Comparison of ENCODE assay signal across 11 cellular contexts in the genomic region with DNA sequence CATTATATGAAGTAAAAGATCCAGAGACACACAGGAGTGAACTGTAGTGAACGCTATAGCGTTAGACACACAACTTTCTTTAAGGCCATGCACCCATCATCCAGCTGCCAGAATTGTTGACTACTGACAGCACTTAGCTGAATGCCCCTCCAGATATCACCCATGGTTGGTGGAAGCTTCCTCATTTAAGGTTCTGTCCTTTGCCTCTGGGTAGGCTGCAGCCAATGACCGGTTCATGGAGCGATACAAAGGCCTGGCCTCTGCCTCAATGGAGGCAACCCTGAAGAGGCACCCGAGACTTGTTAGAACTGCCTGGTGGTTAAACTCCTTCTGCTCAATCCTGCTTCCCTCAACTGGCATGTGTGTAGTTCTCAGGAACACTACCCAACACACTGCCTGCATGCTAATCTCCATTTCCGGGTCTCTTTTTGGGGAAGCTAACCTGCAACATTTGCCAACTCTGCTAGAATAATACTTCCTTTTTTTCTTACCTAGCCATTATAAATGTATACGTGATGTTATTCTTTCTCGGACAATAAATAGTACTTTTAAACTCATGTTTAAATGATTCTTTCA. TPM values are rescaled to one million over a fixed set of nuclear protein-coding genes. Genes with fewer than 3 reads are reported as not detected.
DNase-seq lines count a peak whose midpoint lies in the region; ATAC-seq and TF ChIP-seq lines count a peak whose summit lies in the region.
"Had no signal": no experiment of that assay in that cellular context is flagged by ENCODE, and none has a peak within 500 bp of the region (broad histone marks: within the 10 kb centered on the region; RNA-seq: fewer than 3 reads in every experiment).

No MANE protein-coding gene starts in this region.

- no peak overlapping the region for H3K9ac ChIP-seq in colonic mucosa (ENCODE audit: low read depth in 2 of 2, low read length in 2 of 2)

- peaks cover 5 to 6% of the 10 kb centered on the region in 2 donors for H3K9me3 Mint-ChIP-seq in effector memory CD8-positive, alpha-beta T cell

- TF ChIP-seq CTCF in colonic mucosa (IDR thresholded peaks at IDR 0.05) (no peak), omental fat pad (IDR thresholded peaks at IDR 0.05) (no peak)

- H3K27me3 ChIP-seq in colonic mucosa, result no peaks in the 10 kb centered on the region
- H3K27me3 ChIP-seq: hepatocyte had no signal

- intact Hi-C loops in colonic mucosa (cut with DNase I), result no loop called here

- no peak overlapping the region for H3K27ac ChIP-seq in colonic mucosa
- H3K27ac ChIP-seq: hepatocyte, VCaP had no signal

- H3K9me3 ChIP-seq in colonic mucosa, result no peaks in the 10 kb centered on the region

- H3K36me3 Mint-ChIP-seq in effector memory CD8-positive, alpha-beta T cell (ENCODE audit: insufficient read depth), result peaks cover 6% of the 10 kb centered on the region

- H3K27ac Mint-ChIP-seq in effector memory CD8-positive, alpha-beta T cell, result peak overlapping the region; percentile 62 to 93

- ATAC-seq in GM18907 (IDR thresholded peaks at IDR 0.05; ENCODE audit: unreplicated experiment), result peak; percentile 46
- ATAC-seq in HG02588 (IDR thresholded peaks at IDR 0.05; ENCODE audit: unreplicated experiment), result peak; percentile 34
- ATAC-seq in effector memory CD8-positive, alpha-beta T cell (replicated peaks), result peak; percentile 9
- ATAC-seq in omental fat pad (ENCODE audit: low FRiP score), result no peak

- no peaks in the 10 kb centered on the region for H3K4me1 ChIP-seq in colonic mucosa

- no peak overlapping the region for H3K4me3 ChIP-seq in colonic mucosa
- H3K4me3 ChIP-seq: hepatocyte had no signal

- peaks cover 29 to 49% of the 10 kb centered on the region in 2 donors for H3K4me1 Mint-ChIP-seq in effector memory CD8-positive, alpha-beta T cell (ENCODE audit: low read depth in 2 of 2)
- H3K4me1 Mint-ChIP-seq: neural crest cell had no signal

- peak overlapping the region; percentile 70 to 83 for H3K4me3 Mint-ChIP-seq in effector memory CD8-positive, alpha-beta T cell
- H3K4me3 Mint-ChIP-seq: neural crest cell had no signal

- no peak for TF ChIP-seq POLR2A in erythroblast (IDR thresholded peaks at IDR 0.05; ENCODE audit: low read length)

- no peaks in the 10 kb centered on the region for H3K27me3 Mint-ChIP-seq in effector memory CD8-positive, alpha-beta T cell

- no peaks in the 10 kb centered on the region for H3K36me3 ChIP-seq in colonic mucosa

- DNase-seq in KG1 (lab: John Stamatoyannopoulos, UW) (peak; percentile 37), DMS114 treated with DMSO at 0.1 percent for 48 hours (lab: John Stamatoyannopoulos, UW; ENCODE audit: unreplicated experiment) (no peak), colonic mucosa (no peak), erythroblast (lab: John Stamatoyannopoulos, UW) (no peak), omental fat pad (ENCODE audit: low spot score) (no peak)
- no peak for DNase-seq in effector memory CD8-positive, alpha-beta T cell

RNA-seq across cellular contexts. Expression of a gene that starts 49.8 kb away (rescaled TPM):
- total RNA-seq in colonic mucosa (under 1 TPM; 0.96 TPM), omental fat pad (1 to 10 TPM in 3 of 4 donors, under 1 TPM in 1; 0.56 to 1.7 (median 1.4) TPM)
- total RNA-seq: hepatocyte, neural crest cell had no signal
